Comparison of ENCODE assay signal across 28 cellular contexts in genomic region chrX:119168104-119168503, GRCh38. TPM values are rescaled to one million over a fixed set of nuclear protein-coding genes. Genes with fewer than 3 reads are reported as not detected.
"Had no signal": no experiment of that assay in that cellular context is flagged by ENCODE, and none has a peak within 500 bp of the region (broad histone marks: within the 10 kb centered on the region; RNA-seq: fewer than 3 reads in every experiment).

No MANE protein-coding gene starts in this region.

- H3K27me3 ChIP-seq: stomach, suprapubic skin, testis, thyroid gland, tibial artery, tibial nerve, transverse colon, upper lobe of left lung, upper lobe of right lung, uterus, vagina had no signal

- H3K4me3 Mint-ChIP-seq: stimulated activated effector memory CD8-positive, alpha-beta T cell treated with anti-CD3 and anti-CD28 coated beads, Interleukin-12 subunit alpha, Interleukin-12 subunit beta, amount 100 ng/mL, for 72 hours; stimulated activated memory B cell treated with anti-CD40 and anti-IgM and Interleukin-4, amounts not matched to agents 10 μg/mL and 1 μg/mL and 100 μg/mL, for 72 hours; stimulated activated naive B cell treated with anti-CD40 and anti-IgM and Interleukin-4, amounts not matched to agents 10 μg/mL and 1 μg/mL and 100 μg/mL, for 72 hours; stimulated activated naive CD8-positive, alpha-beta T cell treated with anti-CD3 and anti-CD28 coated beads, Interleukin-15, amount 100 ng/mL, for 72 hours; stimulated activated naive CD8-positive, alpha-beta T cell treated with anti-CD3 and anti-CD28 coated beads, Interleukin-15, Interleukin-2, amounts not matched to agents 100 ng/mL and 50 ng/mL, for 24 hours; type B pancreatic cell had no signal

- H3K4me1 Mint-ChIP-seq: stimulated activated effector memory CD8-positive, alpha-beta T cell treated with anti-CD3 and anti-CD28 coated beads, Interleukin-12 subunit alpha, Interleukin-12 subunit beta, amount 100 ng/mL, for 72 hours; stimulated activated memory B cell treated with anti-CD40 and anti-IgM and Interleukin-4, amounts not matched to agents 10 μg/mL and 1 μg/mL and 100 μg/mL, for 72 hours; stimulated activated naive B cell treated with anti-CD40 and anti-IgM and Interleukin-4, amounts not matched to agents 10 μg/mL and 1 μg/mL and 100 μg/mL, for 72 hours; stimulated activated naive CD8-positive, alpha-beta T cell treated with anti-CD3 and anti-CD28 coated beads, Interleukin-15, amount 100 ng/mL, for 72 hours had no signal

- H3K9me3 Mint-ChIP-seq: stimulated activated effector memory CD8-positive, alpha-beta T cell treated with anti-CD3 and anti-CD28 coated beads, Interleukin-12 subunit alpha, Interleukin-12 subunit beta, amount 100 ng/mL, for 72 hours; stimulated activated memory B cell treated with anti-CD40 and anti-IgM and Interleukin-4, amounts not matched to agents 10 μg/mL and 1 μg/mL and 100 μg/mL, for 72 hours; stimulated activated naive B cell treated with anti-CD40 and anti-IgM and Interleukin-4, amounts not matched to agents 10 μg/mL and 1 μg/mL and 100 μg/mL, for 72 hours; stimulated activated naive CD8-positive, alpha-beta T cell treated with anti-CD3 and anti-CD28 coated beads, Interleukin-15, amount 100 ng/mL, for 72 hours; stimulated activated naive CD8-positive, alpha-beta T cell treated with anti-CD3 and anti-CD28 coated beads, Interleukin-15, Interleukin-2, amounts not matched to agents 100 ng/mL and 50 ng/mL, for 24 hours had no signal

- H3K9me3 ChIP-seq: stomach, suprapubic skin, testis, thoracic aorta, thyroid gland, tibial artery, tibial nerve, transverse colon, upper lobe of left lung, upper lobe of right lung, uterus, vagina had no signal

- H3K36me3 Mint-ChIP-seq: stimulated activated effector memory CD8-positive, alpha-beta T cell treated with anti-CD3 and anti-CD28 coated beads, Interleukin-12 subunit alpha, Interleukin-12 subunit beta, amount 100 ng/mL, for 72 hours; stimulated activated memory B cell treated with anti-CD40 and anti-IgM and Interleukin-4, amounts not matched to agents 10 μg/mL and 1 μg/mL and 100 μg/mL, for 72 hours; stimulated activated naive B cell treated with anti-CD40 and anti-IgM and Interleukin-4, amounts not matched to agents 10 μg/mL and 1 μg/mL and 100 μg/mL, for 72 hours; type B pancreatic cell had no signal

- H3K27ac ChIP-seq: stomach, suprapubic skin, testis, thoracic aorta, thyroid gland, tibial artery, tibial nerve, transverse colon, upper lobe of left lung, upper lobe of right lung, uterus, vagina had no signal

- H3K36me3 ChIP-seq: stomach, suprapubic skin, thoracic aorta, thyroid gland, tibial artery, tibial nerve, transverse colon, upper lobe of left lung, upper lobe of right lung, uterus, vagina had no signal

- H3K4me3 ChIP-seq: stomach, suprapubic skin, testis, thoracic aorta, thyroid gland, tibial artery, tibial nerve, transverse colon, upper lobe of left lung, upper lobe of right lung, uterus, vagina had no signal

- H3K27ac Mint-ChIP-seq: stimulated activated effector memory CD8-positive, alpha-beta T cell treated with anti-CD3 and anti-CD28 coated beads, Interleukin-12 subunit alpha, Interleukin-12 subunit beta, amount 100 ng/mL, for 72 hours; stimulated activated memory B cell treated with anti-CD40 and anti-IgM and Interleukin-4, amounts not matched to agents 10 μg/mL and 1 μg/mL and 100 μg/mL, for 72 hours; stimulated activated naive B cell treated with anti-CD40 and anti-IgM and Interleukin-4, amounts not matched to agents 10 μg/mL and 1 μg/mL and 100 μg/mL, for 72 hours; stimulated activated naive CD8-positive, alpha-beta T cell treated with anti-CD3 and anti-CD28 coated beads, Interleukin-15, amount 100 ng/mL, for 72 hours; stimulated activated naive CD8-positive, alpha-beta T cell treated with anti-CD3 and anti-CD28 coated beads, Interleukin-15, Interleukin-2, amounts not matched to agents 100 ng/mL and 50 ng/mL, for 24 hours; type B pancreatic cell had no signal

- DNase-seq: stimulated activated CD4-positive, alpha-beta T cell treated with anti-CD3 and anti-CD28 coated beads, Interleukin-2, amount 100 ng/mL, for 48 hours; stimulated activated CD4-positive, alpha-beta T cell treated with anti-CD3 and anti-CD28 coated beads, Interleukin-4, amount 100 ng/mL, for 1 hour; stimulated activated CD4-positive, alpha-beta T cell treated with anti-CD3 and anti-CD28 coated beads, Interleukin-4, amount 100 ng/mL, for 24 hours; stimulated activated CD4-positive, alpha-beta T cell treated with anti-CD3 and anti-CD28 coated beads, Interleukin-4, amount 100 ng/mL, for 4 hours; stimulated activated CD8-positive, alpha-beta memory T cell treated with anti-CD3 and anti-CD28 coated beads, Interleukin-4, amount 100 ng/mL, for 48 hours; stimulated activated naive B cell treated with anti-CD40 and anti-IgM and Interleukin-4, amounts not matched to agents 10 μg/mL and 1 μg/mL and 100 μg/mL, for 72 hours; stimulated activated naive CD4-positive, alpha-beta T cell; stimulated activated naive CD4-positive, alpha-beta T cell treated with Interleukin-2 at 50 U/mL for 16 hours; stimulated activated naive CD8-positive, alpha-beta T cell treated with anti-CD3 and anti-CD28 coated beads, Interleukin-15, amount 100 ng/mL, for 72 hours; stimulated activated naive CD8-positive, alpha-beta T cell treated with anti-CD3 and anti-CD28 coated beads, Interleukin-15, Interleukin-2, amounts not matched to agents 100 U/mL and 50 U/mL, for 24 hours; stomach; substantia nigra; testis; thyroid gland; tibial artery; transverse colon; trophoblast cell; upper lobe of left lung; upper lobe of right lung; uterus had no signal

- H3K27me3 Mint-ChIP-seq: stimulated activated memory B cell treated with anti-CD40 and anti-IgM and Interleukin-4, amounts not matched to agents 10 μg/mL and 1 μg/mL and 100 μg/mL, for 72 hours; stimulated activated naive CD8-positive, alpha-beta T cell treated with anti-CD3 and anti-CD28 coated beads, Interleukin-15, amount 100 ng/mL, for 72 hours; stimulated activated naive CD8-positive, alpha-beta T cell treated with anti-CD3 and anti-CD28 coated beads, Interleukin-15, Interleukin-2, amounts not matched to agents 100 ng/mL and 50 ng/mL, for 24 hours; type B pancreatic cell had no signal

- H3K4me1 ChIP-seq: stomach, suprapubic skin, testis, thyroid gland, tibial artery, tibial nerve, transverse colon, upper lobe of left lung, upper lobe of right lung, uterus, vagina had no signal

RNA-seq across cellular contexts. Expression of gene KIAA1210, which starts 40.5 kb away (rescaled TPM):
- total RNA-seq: thoracic aorta, tibial nerve, transverse colon, upper lobe of left lung, upper lobe of right lung, vagina had no signal
